1 cellular context compared by ENCODE assay signal in genomic region chr1:23793018-23793781, GRCh38.
TF ChIP-seq lines count a peak whose summit lies in the region.

No MANE protein-coding gene starts in this region.

TF ChIP-seq in GM23338, 12 proteins besides CTCF, POLR2A, EP300 and RAD21 (continued from another document):
- TF ChIP-seq REST (IDR thresholded peaks at IDR 0.05; ENCODE audit: unreplicated experiment) (no peak), NANOG (IDR thresholded peaks at IDR 0.05; ENCODE audit: borderline replicate concordance) (no peak), ETS1 (IDR thresholded peaks at IDR 0.05) (no peak), ZNF462 (CRISPR knock-in tag; IDR thresholded peaks at IDR 0.05) (no peak), ZNF331 (CRISPR knock-in tag; IDR thresholded peaks at IDR 0.05; ENCODE audit: low read depth) (no peak), STAT1 (IDR thresholded peaks at IDR 0.05; ENCODE audit: unreplicated experiment) (no peak), JUNB (IDR thresholded peaks at IDR 0.05; ENCODE audit: unreplicated experiment) (no peak), CREB1 (CRISPR knock-in tag; IDR thresholded peaks at IDR 0.05; ENCODE audit: low read depth) (no peak), POLR2AphosphoS5 (IDR thresholded peaks at IDR 0.05; ENCODE audit: low read depth) (no peak)
